9 cellular contexts compared by ENCODE assay signal in the genomic region with DNA sequence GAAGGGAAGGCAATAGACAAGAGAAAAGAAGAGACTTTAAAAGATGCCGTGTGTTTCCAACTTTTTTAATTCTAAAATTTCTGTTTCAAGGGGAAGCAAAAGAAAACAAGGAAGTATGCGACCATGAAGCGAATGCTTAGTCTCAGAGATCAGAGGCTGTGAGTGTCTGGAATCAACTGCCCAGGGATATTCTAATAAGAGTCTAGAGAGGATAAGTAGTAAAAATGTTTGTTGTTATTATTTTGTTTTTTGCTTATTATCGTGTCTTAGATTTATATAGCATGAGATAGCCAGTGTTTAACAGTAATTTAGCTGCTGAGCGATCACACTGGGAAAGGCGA. TPM values are rescaled to one million over a fixed set of nuclear protein-coding genes. Genes with fewer than 3 reads are reported as not detected.
DNase-seq lines count a peak whose midpoint lies in the region; ATAC-seq, FAIRE-seq and TF ChIP-seq lines count a peak whose summit lies in the region.
"Had no signal": no experiment of that assay in that cellular context is flagged by ENCODE, and none has a peak within 500 bp of the region (broad histone marks: within the 10 kb centered on the region; RNA-seq: fewer than 3 reads in every experiment).

No MANE protein-coding gene starts in this region.

- FAIRE-seq in GM12878 (lab: Jason Lieb, UNC), result no peak

- in situ Hi-C loops in GM12878 (cut with MboI), result no loop called here
- in situ Hi-C loops in transverse colon (cut with MboI; ENCODE audit: low pct_ligation_motif_present in 1 of 4, low pct_unique_long_range_greater_than_20kb in 1 of 4, low sequenced_read_pairs in 3 of 4), result no loop called here

- POLR2A ChIA-PET in GM12878 (lab: Charles Lee), result interaction anchor here (0.6 kb wide), 1 partner anchor 49 kb away, joined by 3 read pairs; a partner anchor contains a TSS

- WGBS in GM12878 (ENCODE audit: insufficient coverage, insufficient replicate concordance, low lambda C conversion rate, missing lambda C conversion rate), result 11% methylated on average over 6 of the region's 6 CpGs
- 6% methylated on average over 6 of the region's 6 CpGs for WGBS in right lobe of liver (ENCODE audit: insufficient coverage, low coverage, low lambda C conversion rate, missing lambda C conversion rate)
- 14 to 18% methylated on average over 6 of the region's 6 CpGs for WGBS in transverse colon (ENCODE audit: low coverage in 1 of 2), 2 donors

- BruUV-seq in GM12878 (replicated peaks; lab: Mats Ljungman, UMichigan), result no TSS peak

- H3K36me3 ChIP-seq in GM12878 (ENCODE audit: control insufficient read depth in 2 of 2, insufficient read depth in 2 of 2, low read length in 1 of 2) (peaks cover 0 to 8% of the 10 kb centered on the region in 2 experiments; a peak in 1 of 4 replicates), right lobe of liver (peaks cover 0 to 29% (median 7%) of the 10 kb centered on the region in 4 donors), transverse colon (peaks cover 0 to 32% (median 9%) of the 10 kb centered on the region in 4 donors)

- peaks cover 53% of the 10 kb centered on the region for H3K79me2 ChIP-seq in GM12878 (ENCODE audit: control insufficient read depth, insufficient read depth, low read length)

- H3K36me3 Mint-ChIP-seq in activated T-cell treated with anti-CD3 and anti-CD28 coated beads, Interleukin-2, amount 50 U/mL, for 72 hours (ENCODE audit: insufficient read depth in 2 of 2), result peaks cover 7 to 20% of the 10 kb centered on the region in 2 donors

- peaks cover 54% of the 10 kb centered on the region for H3K4me1 Mint-ChIP-seq in activated T-cell treated with anti-CD3 and anti-CD28 coated beads, Interleukin-2, amount 50 U/mL, for 72 hours (ENCODE audit: low read depth)

- peak overlapping the region; percentile 88 for H3K4me3 ChIP-seq in GM12878
- peak overlapping the region; percentile 64 to 82 (median 77) for H3K4me3 ChIP-seq in right lobe of liver
- H3K4me3 ChIP-seq in transverse colon, result peak overlapping the region; percentile 60 to 79 (median 74)

- TF ChIP-seq RAD21 in GM12878 (IDR thresholded peaks at IDR 0.05; ENCODE audit: insufficient read depth, low read depth, low read length), result no peak

- ATAC-seq in activated T-cell treated with anti-CD3 and anti-CD28 coated beads, Interleukin-2, amount 50 U/mL, for 72 hours (replicated peaks in 1 of 2), result no peak
- no peak for ATAC-seq in GM12878
- ATAC-seq in right lobe of liver, result peak in 3 of 4 donors; percentile 8 to 21 (median 15)
- no peak for ATAC-seq in GM18867 (IDR thresholded peaks at IDR 0.05; ENCODE audit: unreplicated experiment)
- no peak for ATAC-seq in GM21619 (IDR thresholded peaks at IDR 0.05; ENCODE audit: unreplicated experiment)

- SMC1A ChIA-PET in GM12878 (lab: Charles Lee; ENCODE audit: uncharacterized antibody, unreplicated experiment), result interaction anchor here (0.6 kb wide), 1 partner anchor 9 kb away, joined by 3 read pairs; no protein-coding TSS in a partner anchor

- H3K27me3 Mint-ChIP-seq in activated T-cell treated with anti-CD3 and anti-CD28 coated beads, Interleukin-2, amount 50 U/mL, for 72 hours (ENCODE audit: low read depth), result no peaks in the 10 kb centered on the region

- H4K20me1 ChIP-seq in GM12878 (ENCODE audit: control insufficient read depth, insufficient read depth), result no peaks in the 10 kb centered on the region

- H3K9me3 ChIP-seq in GM12878 (replicated peaks; ENCODE audit: control insufficient read depth, insufficient read depth, low read length), result no peaks in the 10 kb centered on the region
- H3K9me3 ChIP-seq in right lobe of liver, result no peaks in the 10 kb centered on the region
- H3K9me3 ChIP-seq in transverse colon, result no peaks in the 10 kb centered on the region

- H3K4me2 ChIP-seq in GM12878 (ENCODE audit: control insufficient read depth, insufficient read depth), result peak overlapping the region; percentile 93

- intact Hi-C loops in GM12878 (cut with micrococcal nuclease; ENCODE audit: unreplicated experiment) (loop anchor here (5.0 kb wide), 1 partner anchor 49 kb away; a partner anchor contains a TSS), right lobe of liver (cut with DNase I) (no loop called here), transverse colon (cut with DNase I; ENCODE audit: low total_unique reads) (no loop called here)

- TF ChIP-seq CTCF in GM12878 (IDR thresholded peaks at IDR 0.05 in 2 of 3, conservative IDR thresholded peaks at IDR 0.05 in 1 of 3; ENCODE audit: control insufficient read depth in 2 of 3, extremely low read depth in 1 of 3, insufficient read depth in 1 of 3, low read depth in 3 of 3, low read length in 3 of 3) (no peak), right lobe of liver (IDR thresholded peaks at IDR 0.05) (no peak), transverse colon (IDR thresholded peaks at IDR 0.05) (peak in 1 of 5 experiments; percentile 3)

- H3K27ac ChIP-seq in GM12878 (ENCODE audit: control insufficient read depth, insufficient read depth) (peak overlapping the region; percentile 74), right lobe of liver (peak overlapping the region; percentile 24 to 75 (median 66)), transverse colon (peak overlapping the region; percentile 83 to 91 (median 86))

- RAD21 ChIA-PET in GM12878 (lab: Charles Lee; ENCODE audit: unreplicated experiment), result interaction anchor here (1.3 kb wide), 1 partner anchor 105 kb away, joined by 3 read pairs; no protein-coding TSS in a partner anchor

- TF ChIP-seq POLR2A in GM12878 (IDR thresholded peaks at IDR 0.05; ENCODE audit: low read depth, low read length) (no peak), right lobe of liver (IDR thresholded peaks at IDR 0.05) (no peak), transverse colon (IDR thresholded peaks at IDR 0.05) (no peak)

- no peaks in the 10 kb centered on the region for H3K27me3 ChIP-seq in GM12878 (replicated peaks in 1 of 2; ENCODE audit: control insufficient read depth in 2 of 2, insufficient read depth in 2 of 2, low read length in 1 of 2)
- no peaks in the 10 kb centered on the region for H3K27me3 ChIP-seq in right lobe of liver
- no peaks in the 10 kb centered on the region for H3K27me3 ChIP-seq in transverse colon

- H3K27ac Mint-ChIP-seq in activated T-cell treated with anti-CD3 and anti-CD28 coated beads, Interleukin-2, amount 50 U/mL, for 72 hours, result peak overlapping the region; percentile 97

- H3K4me3 Mint-ChIP-seq in activated T-cell treated with anti-CD3 and anti-CD28 coated beads, Interleukin-2, amount 50 U/mL, for 72 hours, result peak overlapping the region; percentile 98 to 100

- no peaks in the 10 kb centered on the region for H3K9me3 Mint-ChIP-seq in activated T-cell treated with anti-CD3 and anti-CD28 coated beads, Interleukin-2, amount 50 U/mL, for 72 hours

- H2AFZ ChIP-seq in GM12878 (ENCODE audit: control insufficient read depth, low read depth, low read length), result peak overlapping the region; percentile 82

- no peak for DNase-seq in activated T-cell treated with anti-CD3 and anti-CD28 coated beads, Interleukin-2, amount 50 U/mL, for 72 hours
- no peak for DNase-seq in activated T-cell treated with anti-CD3 and anti-CD28 coated beads, Interleukin-2, amount 50 U/mL, for 1 hour
- DNase-seq in GM12878 (ENCODE audit: low read depth, low spot score) (no peak), right lobe of liver (no peak), transverse colon (no peak), NCI-H1694 (lab: John Stamatoyannopoulos, UW) (no peak)
- DNase-seq: NCI-H2171 had no signal

- no peak for TF ChIP-seq EP300 in GM12878 (IDR thresholded peaks at IDR 0.05; ENCODE audit: borderline replicate concordance in 1 of 2, control insufficient read depth in 1 of 2, low read depth in 2 of 2, low read length in 2 of 2)
- no peak for TF ChIP-seq EP300 in transverse colon (IDR thresholded peaks at IDR 0.05; ENCODE audit: low read depth)

- H3K9ac ChIP-seq in GM12878 (ENCODE audit: control insufficient read depth, insufficient read depth, low read length), result peak overlapping the region; percentile 75

- CTCF ChIA-PET in GM12878 (lab: Yijun Ruan, JAX), result no interaction called here

- H3K4me1 ChIP-seq in GM12878 (ENCODE audit: control insufficient read depth, insufficient read depth, low read length) (peaks cover 3% of the 10 kb centered on the region; the same call in 1 of the 2 replicates), right lobe of liver (peaks cover 0 to 28% (median 7%) of the 10 kb centered on the region in 4 donors), transverse colon (peaks cover 7 to 35% (median 15%) of the 10 kb centered on the region in 4 donors)

RNA-seq across cellular contexts. Expression of a gene that starts 0.4 kb away (rescaled TPM):
- total RNA-seq in activated T-cell treated with anti-CD3 and anti-CD28 coated beads, Interleukin-2, amount 50 U/mL, for 72 hours, result 10 to 100 TPM; 71.1 to 87.9 TPM
- 39.2 and 40.0 TPM in 2 replicates for total RNA-seq in GM12878 (2013; cell fraction: nucleolus; rRNA removed)
- total RNA-seq in GM12878 (2014; rRNA removed) (14.5 and 17.7 TPM in 2 replicates), GM12878 (2014; rRNA removed; fragmentation: Illumina TruSeq; extraction: Trizol) (43.1 and 43.9 TPM in 2 replicates), GM12878 (2021) (37.1 and 39.8 TPM in 2 replicates), right lobe of liver (10 to 100 TPM; 19.4 to 25.7 (median 22.5) TPM), transverse colon (10 to 100 TPM in 2 of 4 donors, 1 to 10 TPM in 1, under 1 TPM in 1; 0.37 to 25.5 (median 15.6) TPM)
- 22.7 TPM for polyA plus RNA-seq in GM12878 (2011; ENCODE audit: low read depth)
- polyA plus RNA-seq in GM12878 (2011; rRNA removed) (55.5 and 78.4 TPM in 2 replicates), GM12878 (2014; fragmentation: Illumina TruSeq; extraction: Trizol) (88.7 and 136 TPM in 2 replicates), GM12878 (2014; fragmentation: Nextera tagmentation; extraction: Ambion mirVana) (1 to 10 TPM; 6.2 to 9.7 TPM), GM12878 (2014; rRNA removed) (33.8 and 35.2 TPM in 2 replicates), GM12878 (2016; fragmentation: Nextera tagmentation; extraction: Ambion mirVana) (10 to 100 TPM; 21.0 to 23.2 TPM)
- polyA plus RNA-seq in GM12878 (2011; cell fraction: cytosol; rRNA removed), result 21.8 and 41.5 TPM in 2 replicates
- polyA plus RNA-seq in GM12878 (2011; cell fraction: nucleus; rRNA removed), result 17.6 and 18.2 TPM in 2 replicates
- polyA plus RNA-seq in GM12878 (2012), result 25.4 and 28.4 TPM in 2 replicates
- 38.7 and 80.0 TPM in 2 replicates for polyA minus RNA-seq in GM12878 (2011; rRNA and poly(A)+ RNA removed)
- polyA minus RNA-seq in GM12878 (2011; cell fraction: cytosol; rRNA and poly(A)+ RNA removed), result 13.9 and 26.2 TPM in 2 replicates
- 10.0 and 13.0 TPM in 2 replicates for polyA minus RNA-seq in GM12878 (2011; cell fraction: nucleus; rRNA and poly(A)+ RNA removed)

RNA-seq across cellular contexts. Expression of a gene that starts 0.5 kb away (rescaled TPM):
- 10 to 100 TPM; 34.7 to 43.0 TPM for total RNA-seq in activated T-cell treated with anti-CD3 and anti-CD28 coated beads, Interleukin-2, amount 50 U/mL, for 72 hours
- 51.7 and 53.2 TPM in 2 replicates for total RNA-seq in GM12878 (2013; cell fraction: nucleolus; rRNA removed)
- total RNA-seq in GM12878 (2014; rRNA removed), result 32.3 and 33.8 TPM in 2 replicates
- total RNA-seq in GM12878 (2014; rRNA removed; fragmentation: Illumina TruSeq; extraction: Trizol), result 20.1 and 22.5 TPM in 2 replicates
- total RNA-seq in GM12878 (2021), result 33.5 and 38.7 TPM in 2 replicates
- 11.8 TPM for polyA plus RNA-seq in GM12878 (2011; ENCODE audit: low read depth)
- 29.3 and 40.4 TPM in 2 replicates for polyA plus RNA-seq in GM12878 (2011; rRNA removed)
- 57.5 and 59.5 TPM in 2 replicates for polyA plus RNA-seq in GM12878 (2011; cell fraction: cytosol; rRNA removed)
- polyA plus RNA-seq in GM12878 (2011; cell fraction: nucleus; rRNA removed), result 75.3 and 97.8 TPM in 2 replicates
- polyA plus RNA-seq in GM12878 (2012), result 11.7 and 16.6 TPM in 2 replicates
- 30.1 and 35.7 TPM in 2 replicates for polyA plus RNA-seq in GM12878 (2014; fragmentation: Illumina TruSeq; extraction: Trizol)
- polyA plus RNA-seq in GM12878 (2014; fragmentation: Nextera tagmentation; extraction: Ambion mirVana), result 1 to 10 TPM; 6.2 to 7.3 TPM
- 24.2 and 27.3 TPM in 2 replicates for polyA plus RNA-seq in GM12878 (2014; rRNA removed)
- polyA plus RNA-seq in GM12878 (2016; fragmentation: Nextera tagmentation; extraction: Ambion mirVana), result 10 to 100 TPM; 14.8 to 19.7 TPM
- polyA minus RNA-seq in GM12878 (2011; rRNA and poly(A)+ RNA removed), result 94.4 and 101 TPM in 2 replicates
- polyA minus RNA-seq in GM12878 (2011; cell fraction: cytosol; rRNA and poly(A)+ RNA removed), result 11.2 and 22.1 TPM in 2 replicates
- 42.1 and 69.8 TPM in 2 replicates for polyA minus RNA-seq in GM12878 (2011; cell fraction: nucleus; rRNA and poly(A)+ RNA removed)
- total RNA-seq in right lobe of liver, result 10 to 100 TPM; 12.7 to 17.9 (median 15.9) TPM
- 10 to 100 TPM; 22.4 to 57.1 (median 41.1) TPM for total RNA-seq in transverse colon

RNA-seq across cellular contexts. Expression of a gene that starts 49.8 kb away (rescaled TPM):
- 10 to 100 TPM; 62.6 to 67.1 TPM for total RNA-seq in activated T-cell treated with anti-CD3 and anti-CD28 coated beads, Interleukin-2, amount 50 U/mL, for 72 hours
- total RNA-seq in GM12878 (2013; cell fraction: nucleolus; rRNA removed), result 427 and 431 TPM in 2 replicates
- 18.8 and 22.2 TPM in 2 replicates for total RNA-seq in GM12878 (2014; rRNA removed)
- 23.0 and 26.0 TPM in 2 replicates for total RNA-seq in GM12878 (2014; rRNA removed; fragmentation: Illumina TruSeq; extraction: Trizol)
- 45.1 and 47.0 TPM in 2 replicates for total RNA-seq in GM12878 (2021)
- 24.1 TPM for polyA plus RNA-seq in GM12878 (2011; ENCODE audit: low read depth)
- 14.2 and 17.9 TPM in 2 replicates for polyA plus RNA-seq in GM12878 (2011; rRNA removed)
- 5.5 and 9.5 TPM in 2 replicates for polyA plus RNA-seq in GM12878 (2011; cell fraction: cytosol; rRNA removed)
- 43.3 and 54.0 TPM in 2 replicates for polyA plus RNA-seq in GM12878 (2011; cell fraction: nucleus; rRNA removed)
- polyA plus RNA-seq in GM12878 (2012), result 26.9 and 30.8 TPM in 2 replicates
- 48.2 and 51.6 TPM in 2 replicates for polyA plus RNA-seq in GM12878 (2014; fragmentation: Illumina TruSeq; extraction: Trizol)
- polyA plus RNA-seq in GM12878 (2014; fragmentation: Nextera tagmentation; extraction: Ambion mirVana), result 10 to 100 TPM; 11.1 to 15.1 TPM
- 16.2 and 17.9 TPM in 2 replicates for polyA plus RNA-seq in GM12878 (2014; rRNA removed)
- polyA plus RNA-seq in GM12878 (2016; fragmentation: Nextera tagmentation; extraction: Ambion mirVana), result 10 to 100 TPM; 17.7 to 18.4 TPM
- 25.0 and 26.7 TPM in 2 replicates for polyA minus RNA-seq in GM12878 (2011; rRNA and poly(A)+ RNA removed)
- 10.7 and 12.3 TPM in 2 replicates for polyA minus RNA-seq in GM12878 (2011; cell fraction: cytosol; rRNA and poly(A)+ RNA removed)
- polyA minus RNA-seq in GM12878 (2011; cell fraction: nucleus; rRNA and poly(A)+ RNA removed), result 41.1 and 68.7 TPM in 2 replicates
- 10 to 100 TPM; 14.8 to 20.0 (median 17.1) TPM for total RNA-seq in right lobe of liver
- 10 to 100 TPM; 26.1 to 62.4 (median 35.0) TPM for total RNA-seq in transverse colon

Comparison
In these comparisons a context has a peak if more than half of its experiments do, and no peak if none do; other contexts are left out.
1. ATAC-seq: peak in right lobe of liver (3 of 4); none in activated T-cell treated with anti-CD3 and anti-CD28 coated beads, Interleukin-2, amount 50 U/mL, for 72 hours (0 of 2), GM12878 (single experiment), GM18867 (single experiment) and GM21619 (single experiment).
2. Peak in every context shown above with its lines, with median percentiles within 50 percentile points of each other: H3K27ac ChIP-seq and H3K4me3 ChIP-seq.